ENCODE assay signal across 9 cellular contexts in genomic region chr16:75244844-75245758, GRCh38. TPM values are rescaled to one million over a fixed set of nuclear protein-coding genes. Genes with fewer than 3 reads are reported as not detected.
DNase-seq lines count a peak whose midpoint lies in the region; ATAC-seq and TF ChIP-seq lines count a peak whose summit lies in the region.
"Had no signal": no experiment of that assay in that cellular context is flagged by ENCODE, and none has a peak within 500 bp of the region (broad histone marks: within the 10 kb centered on the region; RNA-seq: fewer than 3 reads in every experiment).

No MANE protein-coding gene starts in this region.

- intact Hi-C loops in left colon (cut with DNase I, micrococcal nuclease): no loop called here

- in situ Hi-C loops in GM13977 (cut with MboI; ENCODE audit: low pct_unique_long_range_greater_than_20kb, low sequenced_read_pairs, unreplicated experiment): no loop called here

- ATAC-seq in left colon: peak; percentile 45
- no peak for ATAC-seq in GM19023 (IDR thresholded peaks at IDR 0.05; ENCODE audit: unreplicated experiment)
- ATAC-seq in stimulated activated memory B cell treated with anti-CD40 and anti-IgM and Interleukin-4, amounts not matched to agents 10 μg/mL and 1 μg/mL and 100 μg/mL, for 72 hours: no peak

- DNase-seq in GM13977 (ENCODE audit: low spot score): peak; percentile 70
- DNase-seq in LHCN-M2 (ENCODE audit: low read depth): peak; percentile 98
- peak; percentile 98 for DNase-seq in choroid plexus epithelial cell (ENCODE audit: low read depth)
- peak; percentile 68 to 87 for DNase-seq in left colon
- DNase-seq in substantia nigra (lab: John Stamatoyannopoulos, UW): peak; percentile 67 to 98 (median 94)
- no peak for DNase-seq in activated CD4-positive, alpha-beta T cell treated with anti-CD3 and anti-CD28 coated beads for 4 hours

- no peak for TF ChIP-seq CTCF in GM13977 (IDR thresholded peaks at IDR 0.05; ENCODE audit: extremely low read depth, insufficient read depth, missing control alignments)
- TF ChIP-seq CTCF in choroid plexus epithelial cell (conservative IDR thresholded peaks at IDR 0.05; ENCODE audit: low read depth, low read length): no peak

- peaks cover 100% of the 10 kb centered on the region for H3K27me3 Mint-ChIP-seq in stimulated activated memory B cell treated with anti-CD40 and anti-IgM and Interleukin-4, amounts not matched to agents 10 μg/mL and 1 μg/mL and 100 μg/mL, for 72 hours

- no peaks in the 10 kb centered on the region for H3K36me3 Mint-ChIP-seq in stimulated activated memory B cell treated with anti-CD40 and anti-IgM and Interleukin-4, amounts not matched to agents 10 μg/mL and 1 μg/mL and 100 μg/mL, for 72 hours

- no peak overlapping the region for H3K4me3 Mint-ChIP-seq in stimulated activated memory B cell treated with anti-CD40 and anti-IgM and Interleukin-4, amounts not matched to agents 10 μg/mL and 1 μg/mL and 100 μg/mL, for 72 hours

- H3K27ac ChIP-seq in substantia nigra (ENCODE audit: low read depth, low read length, poor library complexity, severe bottlenecking): peak overlapping the region; percentile 100

- H3K4me3 ChIP-seq in choroid plexus epithelial cell (ENCODE audit: low read depth, low read length): no peak overlapping the region

- H3K9me3 Mint-ChIP-seq in stimulated activated memory B cell treated with anti-CD40 and anti-IgM and Interleukin-4, amounts not matched to agents 10 μg/mL and 1 μg/mL and 100 μg/mL, for 72 hours: no peaks in the 10 kb centered on the region

- H3K4me1 Mint-ChIP-seq in stimulated activated memory B cell treated with anti-CD40 and anti-IgM and Interleukin-4, amounts not matched to agents 10 μg/mL and 1 μg/mL and 100 μg/mL, for 72 hours: peaks cover 24% of the 10 kb centered on the region

- no peak overlapping the region for H3K27ac Mint-ChIP-seq in stimulated activated memory B cell treated with anti-CD40 and anti-IgM and Interleukin-4, amounts not matched to agents 10 μg/mL and 1 μg/mL and 100 μg/mL, for 72 hours

RNA-seq across cellular contexts. Expression of gene BCAR1, which starts 6.3 kb away (rescaled TPM):
- total RNA-seq in LHCN-M2 (2014; rRNA removed) (67.9 and 96.1 TPM in 2 replicates), left colon (100 to 1,000 TPM; 139 to 145 TPM)
- 66.4 TPM for polyA plus RNA-seq in LHCN-M2 (2012)
- total RNA-seq: T-helper 2 cell treated with Interferon-gamma antibody and Interleukin-4, amounts not matched to agents 100 ng/mL and 5 ng/mL, for 36 hours had no signal

RNA-seq across cellular contexts. Expression of gene CTRB1, which starts 26.3 kb away (rescaled TPM):
- total RNA-seq in LHCN-M2 (2014; rRNA removed) (not detected in 2 replicates), left colon (1 to 10 TPM in 1 of 2 donors, not detected in 1; 2.4 TPM)
- not detected for polyA plus RNA-seq in LHCN-M2 (2012)
- total RNA-seq: T-helper 2 cell treated with Interferon-gamma antibody and Interleukin-4, amounts not matched to agents 100 ng/mL and 5 ng/mL, for 36 hours had no signal

RNA-seq across cellular contexts. Expression of gene CTRB2, which starts 38.1 kb away (rescaled TPM):
- not detected in 2 replicates for total RNA-seq in LHCN-M2 (2014; rRNA removed)
- polyA plus RNA-seq in LHCN-M2 (2012): 0.05 TPM
- total RNA-seq in left colon: 1 to 10 TPM in 1 of 2 donors, not detected in 1; 6.1 TPM
- total RNA-seq: T-helper 2 cell treated with Interferon-gamma antibody and Interleukin-4, amounts not matched to agents 100 ng/mL and 5 ng/mL, for 36 hours had no signal

Comparison
In these comparisons a context has a peak if more than half of its experiments do, and no peak if none do; other contexts are left out.
1. DNase-seq: peak in GM13977 (single experiment), LHCN-M2 (single experiment), choroid plexus epithelial cell (single experiment), left colon (2 of 2) and substantia nigra (49 of 49); none in activated CD4-positive, alpha-beta T cell treated with anti-CD3 and anti-CD28 coated beads for 4 hours (0 of 2).